1 cellular context compared by ENCODE assay signal in genomic region chr16:89368604-89369249, GRCh38.
TF ChIP-seq lines count a peak whose summit lies in the region.

No MANE protein-coding gene starts in this region.

TF ChIP-seq in WTC11, 78 proteins besides CTCF, POLR2A, EP300 and RAD21 (continued from another document):
- TF ChIP-seq ZNF512 (CRISPR knock-in tag; IDR thresholded peaks at IDR 0.05; ENCODE audit: borderline replicate concordance) (no peak), ESRRA (CRISPR knock-in tag; IDR thresholded peaks at IDR 0.05; ENCODE audit: borderline replicate concordance) (no peak), ATF1 (CRISPR knock-in tag; IDR thresholded peaks at IDR 0.05) (no peak), E2F4 (CRISPR knock-in tag; IDR thresholded peaks at IDR 0.05; ENCODE audit: borderline replicate concordance, low read depth) (no peak)
